ENCODE assay signal across 16 cellular contexts in genomic region chr2:206353685-206354084, GRCh38.
A peak's percentile ranks its signal among the peaks of the same experiment; 100 is the strongest.
DNase-seq lines count a peak whose midpoint lies in the region; ATAC-seq and TF ChIP-seq lines count a peak whose summit lies in the region.
"Had no signal": no experiment of that assay in that cellular context is flagged by ENCODE, and none has a peak within 500 bp of the region (broad histone marks: within the 10 kb centered on the region; RNA-seq: fewer than 3 reads in every experiment).

No MANE protein-coding gene starts in this region.

- H3K9me3 Mint-ChIP-seq in activated naive CD4-positive, alpha-beta T cell treated with anti-CD3 and anti-CD28 coated beads, Interleukin-2, amount 50 U/mL, for 72 hours = peaks cover 6 to 12% of the 10 kb centered on the region in 2 donors

- H3K36me3 ChIP-seq in MG63 = no peaks in the 10 kb centered on the region
- H3K36me3 ChIP-seq: ovary, thoracic aorta had no signal

- ATAC-seq in GM18511 (IDR thresholded peaks at IDR 0.05; ENCODE audit: unreplicated experiment) (peak; percentile 73), GM21515 (IDR thresholded peaks at IDR 0.05; ENCODE audit: unreplicated experiment) (peak; percentile 54), GM18505 (IDR thresholded peaks at IDR 0.05; ENCODE audit: unreplicated experiment) (no peak)
- no peak for ATAC-seq in stimulated activated naive CD8-positive, alpha-beta T cell treated with anti-CD3 and anti-CD28 coated beads, Interleukin-15, Interleukin-2, amounts not matched to agents 100 U/mL and 50 U/mL, for 24 hours
- ATAC-seq in activated naive CD4-positive, alpha-beta T cell treated with anti-CD3 and anti-CD28 coated beads, Interleukin-2, amount 50 U/mL, for 72 hours = no peak

- H3K4me3 ChIP-seq in MG63 = no peak overlapping the region
- H3K4me3 ChIP-seq in fibroblast of mammary gland (ENCODE audit: control insufficient read depth, low read depth, low read length) = no peak overlapping the region
- H3K4me3 ChIP-seq: ovary, thoracic aorta had no signal

- DNase-seq in MG63 (peak; percentile 9), fibroblast of mammary gland (ENCODE audit: low read depth) (peak; percentile 17), NCI-H2171 (lab: John Stamatoyannopoulos, UW) (no peak)
- DNase-seq in stimulated activated naive CD8-positive, alpha-beta T cell treated with anti-CD3 and anti-CD28 coated beads, Interleukin-15, Interleukin-2, amounts not matched to agents 100 U/mL and 50 U/mL, for 24 hours = no peak
- no peak for DNase-seq in activated naive CD4-positive, alpha-beta T cell treated with anti-CD3 and anti-CD28 coated beads, Interleukin-2, amount 50 U/mL, for 72 hours (ENCODE audit: low spot score in 2 of 2)
- DNase-seq: activated CD4-positive, CD25-positive, alpha-beta regulatory T cell; amniotic stem cell; CD4-positive, alpha-beta memory T cell; cortex of kidney; midbrain; NCI-H187; ovary had no signal

- no peaks in the 10 kb centered on the region for H3K9me3 ChIP-seq in MG63
- H3K9me3 ChIP-seq: ovary, thoracic aorta had no signal

- TF ChIP-seq CTCF in fibroblast of mammary gland (conservative IDR thresholded peaks at IDR 0.05; ENCODE audit: control insufficient read depth, insufficient read depth, low read depth, low read length) = no peak

- H3K27ac Mint-ChIP-seq in activated naive CD4-positive, alpha-beta T cell treated with anti-CD3 and anti-CD28 coated beads, Interleukin-2, amount 50 U/mL, for 72 hours = no peak overlapping the region
- H3K27ac Mint-ChIP-seq: CD4-positive, alpha-beta memory T cell had no signal

- TF ChIP-seq POLR2A in GM18505 (IDR thresholded peaks at IDR 0.05; ENCODE audit: borderline replicate concordance, extremely low read depth, insufficient read depth, insufficient read length) = no peak

- H3K27me3 ChIP-seq in MG63 = no peaks in the 10 kb centered on the region
- H3K27me3 ChIP-seq: ovary had no signal

- peaks cover 5 to 10% of the 10 kb centered on the region in 2 donors for H3K36me3 Mint-ChIP-seq in activated naive CD4-positive, alpha-beta T cell treated with anti-CD3 and anti-CD28 coated beads, Interleukin-2, amount 50 U/mL, for 72 hours
- H3K36me3 Mint-ChIP-seq: CD4-positive, alpha-beta memory T cell had no signal

Comparison
In these comparisons a context has a peak if more than half of its experiments do, and no peak if none do; other contexts are left out.
1. ATAC-seq: peak in GM18511 (single experiment) and GM21515 (single experiment); none in stimulated activated naive CD8-positive, alpha-beta T cell treated with anti-CD3 and anti-CD28 coated beads, Interleukin-15, Interleukin-2, amounts not matched to agents 100 U/mL and 50 U/mL, for 24 hours (single experiment), activated naive CD4-positive, alpha-beta T cell treated with anti-CD3 and anti-CD28 coated beads, Interleukin-2, amount 50 U/mL, for 72 hours (0 of 2) and GM18505 (single experiment).
2. DNase-seq: peak in MG63 (single experiment) and fibroblast of mammary gland (single experiment); none in NCI-H2171 (single experiment), stimulated activated naive CD8-positive, alpha-beta T cell treated with anti-CD3 and anti-CD28 coated beads, Interleukin-15, Interleukin-2, amounts not matched to agents 100 U/mL and 50 U/mL, for 24 hours (single experiment) and activated naive CD4-positive, alpha-beta T cell treated with anti-CD3 and anti-CD28 coated beads, Interleukin-2, amount 50 U/mL, for 72 hours (0 of 2).